ENCODE assay signal across 1 cellular context in genomic region chr9:91106415-91106814, GRCh38.
TF ChIP-seq lines count a peak whose summit lies in the region.

No MANE protein-coding gene starts in this region.

TF ChIP-seq in K562, 482 proteins besides CTCF, POLR2A, EP300 and RAD21 (continued from another document):
- TF ChIP-seq CHD7 (IDR thresholded peaks at IDR 0.05; ENCODE audit: low read depth, low read length), result no peak
- peak; percentile 63 for TF ChIP-seq MAFG (tag; conservative IDR thresholded peaks at IDR 0.05)
- no peak for TF ChIP-seq ATF6 (CRISPR knock-in tag; IDR thresholded peaks at IDR 0.05)
- no peak for TF ChIP-seq NCOA2 (IDR thresholded peaks at IDR 0.05; ENCODE audit: partially characterized antibody in 2 of 2)
- no peak for TF ChIP-seq TBL1XR1 (IDR thresholded peaks at IDR 0.05; ENCODE audit: low read length in 2 of 2)
- no peak for TF ChIP-seq ZNF561 (CRISPR knock-in tag; conservative IDR thresholded peaks at IDR 0.05)
- TF ChIP-seq FOXP4 (CRISPR knock-in tag; IDR thresholded peaks at IDR 0.05; ENCODE audit: borderline replicate concordance), result no peak
- peak; percentile 41; the same call in 1 of the 2 replicates for TF ChIP-seq ZNF316 (IDR thresholded peaks at IDR 0.05)
- no peak for TF ChIP-seq STAG1 (CRISPR knock-in tag; IDR thresholded peaks at IDR 0.05; ENCODE audit: borderline replicate concordance)
- no peak for TF ChIP-seq REST (CRISPR knock-in tag; IDR thresholded peaks at IDR 0.05; ENCODE audit: low read depth)
- no peak for TF ChIP-seq PBX2 (CRISPR knock-in tag; IDR thresholded peaks at IDR 0.05; ENCODE audit: low read depth)
- no peak for TF ChIP-seq PBX2 (tag; conservative IDR thresholded peaks at IDR 0.05; ENCODE audit: low read depth)
- no peak for TF ChIP-seq SREBF2 (CRISPR knock-in tag; IDR thresholded peaks at IDR 0.05)
- no peak for TF ChIP-seq ARID3B (CRISPR knock-in tag; IDR thresholded peaks at IDR 0.05; ENCODE audit: borderline replicate concordance)
- TF ChIP-seq ZNF668 (CRISPR knock-in tag; IDR thresholded peaks at IDR 0.05), result no peak
- no peak for TF ChIP-seq CGGBP1 (CRISPR knock-in tag; IDR thresholded peaks at IDR 0.05)
- 0 out of 2 replicates have a peak, but pooled peaks have one; percentile 20 for TF ChIP-seq RAD51 (IDR thresholded peaks at IDR 0.05; ENCODE audit: borderline replicate concordance, low read depth)
- no peak for TF ChIP-seq ZMIZ1 (IDR thresholded peaks at IDR 0.05; ENCODE audit: low read depth in 2 of 2, low read length in 2 of 2)
TF ChIP-seq in K562: peak in this region for 5.
